Comparison of ENCODE assay signal across 19 cellular contexts in genomic region chr13:27976362-27977177, GRCh38. TPM values are rescaled to one million over a fixed set of nuclear protein-coding genes. Genes with fewer than 3 reads are reported as not detected.
"Had no signal": no experiment of that assay in that cellular context is flagged by ENCODE, and none has a peak within 500 bp of the region (broad histone marks: within the 10 kb centered on the region; RNA-seq: fewer than 3 reads in every experiment).

No MANE protein-coding gene starts in this region.

- H3K9me3 Mint-ChIP-seq: activated B cell treated with CpG ODN at 0.5 μM for 24 hours; activated CD8-positive, alpha-beta T cell treated with anti-CD3 and anti-CD28 coated beads for 36 hours; activated naive CD8-positive, alpha-beta T cell treated with anti-CD3 and anti-CD28 coated beads, Interleukin-2, amount 50 U/mL, for 24 hours; activated T-helper 1 cell treated with anti-CD3 and anti-CD28 coated beads, Interleukin-12 subunit alpha, Interleukin-12 subunit beta, Interleukin-2, Interleukin-4 antibody, amounts not matched to agents 30 ng/mL and 10 ng/mL and 1 ng/mL, durations not matched to agents 14 hours and 24 hours and 36 hours; dendritic cell treated with granulocyte-macrophage colony-stimulating factor and Interleukin-4, amounts not matched to agents 40 ng/mL and 50 ng/mL, for 4 days; effector memory CD8-positive, alpha-beta T cell; neural crest cell; T-helper 2 cell treated with Interferon-gamma antibody and Interleukin-4, amounts not matched to agents 5 μg/mL and 100 μg/mL, for 36 hours had no signal

- H3K4me1 ChIP-seq: foreskin keratinocyte had no signal

- H3K36me3 ChIP-seq: pancreas had no signal

- H3K4me3 ChIP-seq: pancreas had no signal

- DNase-seq: activated B cell treated with CpG ODN at 0.5 μM for 24 hours; activated CD4-positive, alpha-beta T cell treated with anti-CD3 and anti-CD28 coated beads for 48 hours; activated CD8-positive, alpha-beta T cell treated with anti-CD3 and anti-CD28 coated beads for 36 hours; activated naive CD4-positive, alpha-beta T cell treated with Interleukin-2 at 50 U/mL for 16 hours; activated naive CD8-positive, alpha-beta T cell treated with anti-CD3 and anti-CD28 coated beads, Interleukin-2, amount 50 U/mL, for 24 hours; aorta; cerebellar nuclear complex; effector memory CD8-positive, alpha-beta T cell; foreskin keratinocyte; immature natural killer cell; stimulated activated CD4-positive, alpha-beta T cell treated with anti-CD3 and anti-CD28 coated beads, Interleukin-12 subunit alpha, Interleukin-12 subunit beta, amount 100 ng/mL, for 4 hours; stimulated activated CD4-positive, alpha-beta T cell treated with anti-CD3 and anti-CD28 coated beads, Interleukin-2, amount 100 ng/mL, for 24 hours had no signal

- H3K4me3 Mint-ChIP-seq: activated B cell treated with CpG ODN at 0.5 μM for 24 hours; activated T-helper 1 cell treated with anti-CD3 and anti-CD28 coated beads, Interleukin-12 subunit alpha, Interleukin-12 subunit beta, Interleukin-2, Interleukin-4 antibody, amounts not matched to agents 30 ng/mL and 10 ng/mL and 1 ng/mL, durations not matched to agents 14 hours and 24 hours and 36 hours; dendritic cell treated with granulocyte-macrophage colony-stimulating factor and Interleukin-4, amounts not matched to agents 40 ng/mL and 50 ng/mL, for 4 days; immature natural killer cell; neural crest cell; T-helper 2 cell treated with Interferon-gamma antibody and Interleukin-4, amounts not matched to agents 5 μg/mL and 100 μg/mL, for 36 hours had no signal

- H3K27ac ChIP-seq: foreskin keratinocyte, pancreas had no signal

- H3K9me3 ChIP-seq: pancreas had no signal

- ATAC-seq: activated CD8-positive, alpha-beta T cell treated with anti-CD3 and anti-CD28 coated beads for 36 hours; activated naive CD8-positive, alpha-beta T cell treated with anti-CD3 and anti-CD28 coated beads, Interleukin-2, amount 50 U/mL, for 24 hours; effector memory CD8-positive, alpha-beta T cell; foreskin keratinocyte; pancreas had no signal

- H3K27ac Mint-ChIP-seq: activated B cell treated with CpG ODN at 0.5 μM for 24 hours; activated CD8-positive, alpha-beta T cell treated with anti-CD3 and anti-CD28 coated beads for 36 hours; activated naive CD8-positive, alpha-beta T cell treated with anti-CD3 and anti-CD28 coated beads, Interleukin-2, amount 50 U/mL, for 24 hours; dendritic cell treated with granulocyte-macrophage colony-stimulating factor and Interleukin-4, amounts not matched to agents 40 ng/mL and 50 ng/mL, for 4 days; effector memory CD8-positive, alpha-beta T cell; immature natural killer cell had no signal

RNA-seq across cellular contexts. Expression of gene CDX2, which starts 7.5 kb away (rescaled TPM):
- total RNA-seq: activated B cell treated with CpG ODN at 0.5 μM for 24 hours; activated CD8-positive, alpha-beta T cell treated with anti-CD3 and anti-CD28 coated beads for 36 hours; activated T-helper 1 cell treated with anti-CD3 and anti-CD28 coated beads, Interleukin-12 subunit alpha, Interleukin-12 subunit beta, Interleukin-2, Interleukin-4 antibody, amounts not matched to agents 30 ng/mL and 10 ng/mL and 1 ng/mL, durations not matched to agents 14 hours and 24 hours and 36 hours; aorta; foreskin keratinocyte; lower leg skin; renal cortical epithelial cell had no signal

RNA-seq across cellular contexts. Expression of gene URAD, which starts 11.9 kb away (rescaled TPM):
- total RNA-seq: activated B cell treated with CpG ODN at 0.5 μM for 24 hours; activated CD8-positive, alpha-beta T cell treated with anti-CD3 and anti-CD28 coated beads for 36 hours; activated T-helper 1 cell treated with anti-CD3 and anti-CD28 coated beads, Interleukin-12 subunit alpha, Interleukin-12 subunit beta, Interleukin-2, Interleukin-4 antibody, amounts not matched to agents 30 ng/mL and 10 ng/mL and 1 ng/mL, durations not matched to agents 14 hours and 24 hours and 36 hours; aorta; foreskin keratinocyte; lower leg skin; pancreas; renal cortical epithelial cell had no signal

RNA-seq across cellular contexts. Expression of gene PDX1, which starts 56.8 kb away (rescaled TPM):
- total RNA-seq: activated B cell treated with CpG ODN at 0.5 μM for 24 hours; activated CD8-positive, alpha-beta T cell treated with anti-CD3 and anti-CD28 coated beads for 36 hours; activated T-helper 1 cell treated with anti-CD3 and anti-CD28 coated beads, Interleukin-12 subunit alpha, Interleukin-12 subunit beta, Interleukin-2, Interleukin-4 antibody, amounts not matched to agents 30 ng/mL and 10 ng/mL and 1 ng/mL, durations not matched to agents 14 hours and 24 hours and 36 hours; aorta; foreskin keratinocyte; lower leg skin; neural crest cell; renal cortical epithelial cell had no signal
